In genomic region chr16:28865722-28866453, GRCh38 we compare ENCODE assay signal across 15 cellular contexts. TPM values are rescaled to one million over a fixed set of nuclear protein-coding genes. Genes with fewer than 3 reads are reported as not detected.
DNase-seq lines count a peak whose midpoint lies in the region; ATAC-seq and TF ChIP-seq lines count a peak whose summit lies in the region.
"Had no signal": no experiment of that assay in that cellular context is flagged by ENCODE, and none has a peak within 500 bp of the region (broad histone marks: within the 10 kb centered on the region; RNA-seq: fewer than 3 reads in every experiment).

No MANE protein-coding gene starts in this region.

- no peak overlapping the region for H3K27ac ChIP-seq in BLaER1
- no peak overlapping the region for H3K27ac ChIP-seq in hepatocyte
- H3K27ac ChIP-seq: right atrium auricular region had no signal

- H3K79me2 ChIP-seq in Loucy (ENCODE audit: insufficient read depth, low read length): peaks cover 44% of the 10 kb centered on the region
- H3K79me2 ChIP-seq in hepatocyte: peaks cover 43% of the 10 kb centered on the region

- no peaks in the 10 kb centered on the region for H3F3A ChIP-seq in Loucy (ENCODE audit: low read depth)

- H3K4me3 ChIP-seq in BLaER1 (no peak overlapping the region), Loucy (ENCODE audit: low read length, poor library complexity, severe bottlenecking) (peak overlapping the region; percentile 91), hepatocyte (no peak overlapping the region)
- H3K4me3 ChIP-seq: right atrium auricular region had no signal

- H3K9me2 ChIP-seq in Loucy (replicated peaks; ENCODE audit: low read depth, low read length) (no peaks in the 10 kb centered on the region), hepatocyte (replicated peaks; ENCODE audit: insufficient read depth) (no peaks in the 10 kb centered on the region)

- peaks cover 53% of the 10 kb centered on the region for H3K36me3 ChIP-seq in BLaER1
- peaks cover 34% of the 10 kb centered on the region; the same call in 1 of the 2 replicates for H3K36me3 ChIP-seq in Loucy (ENCODE audit: insufficient read depth, low read length)
- no peaks in the 10 kb centered on the region for H3K36me3 ChIP-seq in hepatocyte (replicated peaks; ENCODE audit: insufficient read depth, low read depth)

- peak overlapping the region; percentile 95 for H3K4me2 ChIP-seq in BLaER1
- H3K4me2 ChIP-seq in Loucy (ENCODE audit: low read depth, low read length, poor library complexity, severe bottlenecking): peak overlapping the region; percentile 91
- H3K4me2 ChIP-seq in hepatocyte: peak overlapping the region; percentile 93

- H2AFZ ChIP-seq in Loucy (ENCODE audit: low read length) (no peak overlapping the region), hepatocyte (no peak overlapping the region)

- peaks cover 44% of the 10 kb centered on the region for H4K20me1 ChIP-seq in BLaER1
- H4K20me1 ChIP-seq in Loucy (ENCODE audit: insufficient read depth, low read length, poor library complexity, severe bottlenecking): peaks cover 18% of the 10 kb centered on the region
- H4K20me1 ChIP-seq in hepatocyte (ENCODE audit: insufficient read depth, poor library complexity, severe bottlenecking): peaks cover 9% of the 10 kb centered on the region

- 92% methylated on average over 15 of the region's 32 CpGs for WGBS in hepatocyte (ENCODE audit: low lambda C conversion rate, missing lambda C conversion rate)

- TF ChIP-seq CTCF in Loucy (conservative IDR thresholded peaks at IDR 0.05; ENCODE audit: low read length) (no peak), hepatocyte (IDR thresholded peaks at IDR 0.05; ENCODE audit: poor library complexity) (no peak)

- DNase-seq in hepatocyte (ENCODE audit: low spot score) (no peak), NCI-H2171 treated with DMSO at 0.1 percent for 48 hours (lab: John Stamatoyannopoulos, UW) (no peak), occipital lobe (lab: John Stamatoyannopoulos, UW) (no peak)
- DNase-seq: activated CD4-positive, alpha-beta T cell treated with anti-CD3 and anti-CD28 coated beads, Interleukin-2, amount 50 U/mL, for 48 hours; activated effector memory CD4-positive, alpha-beta T cell treated with Interleukin-2 at 50 U/mL for 16 hours; DMS153; NCI-H2029 treated with DMSO at 0.1 percent for 48 hours; NCI-H774; stimulated activated naive CD8-positive, alpha-beta T cell treated with anti-CD3 and anti-CD28 coated beads, Interleukin-15, Interleukin-2, amounts not matched to agents 100 U/mL and 50 U/mL, for 24 hours; T-helper 9 cell had no signal

- H3K4me1 ChIP-seq in BLaER1 (peaks cover 33% of the 10 kb centered on the region), Loucy (ENCODE audit: insufficient read depth, low read length, poor library complexity, severe bottlenecking) (peaks cover 12% of the 10 kb centered on the region), hepatocyte (ENCODE audit: insufficient read depth) (peaks cover 13% of the 10 kb centered on the region)

- H3K9me3 ChIP-seq in BLaER1 (no peaks in the 10 kb centered on the region), Loucy (ENCODE audit: insufficient read depth, low read depth, low read length) (no peaks in the 10 kb centered on the region), hepatocyte (ENCODE audit: low read depth) (no peaks in the 10 kb centered on the region)
- H3K9me3 ChIP-seq: right atrium auricular region had no signal

- H3K27me3 ChIP-seq in BLaER1: no peaks in the 10 kb centered on the region
- H3K27me3 ChIP-seq in Loucy (ENCODE audit: insufficient read depth, low read length, poor library complexity, severe bottlenecking): no peaks in the 10 kb centered on the region
- no peaks in the 10 kb centered on the region for H3K27me3 ChIP-seq in hepatocyte
- H3K27me3 ChIP-seq: right atrium auricular region had no signal

- H3K9ac ChIP-seq in BLaER1 (peak overlapping the region; percentile 96), Loucy (ENCODE audit: low read depth, low read length, poor library complexity, severe bottlenecking) (peak overlapping the region; percentile 93)

- ATAC-seq in HG03159 (IDR thresholded peaks at IDR 0.05; ENCODE audit: unreplicated experiment): no peak
- ATAC-seq: HCT116; stimulated activated naive CD8-positive, alpha-beta T cell treated with anti-CD3 and anti-CD28 coated beads, Interleukin-15, Interleukin-2, amounts not matched to agents 100 U/mL and 50 U/mL, for 24 hours had no signal

RNA-seq across cellular contexts. Expression of gene SH2B1, which starts 2.2 kb away (rescaled TPM):
- 15.1 and 22.6 TPM in 2 replicates for total RNA-seq in hepatocyte
- polyA plus RNA-seq in hepatocyte: 25.9 and 29.2 TPM in 2 replicates
- total RNA-seq in occipital lobe: 15.1 TPM

RNA-seq across cellular contexts. Expression of gene ATP2A1, which starts 12.4 kb away (rescaled TPM):
- 0.13 and 0.72 TPM in 2 replicates for total RNA-seq in hepatocyte
- 0.49 and 2.3 TPM in 2 replicates for polyA plus RNA-seq in hepatocyte
- total RNA-seq in occipital lobe: 0.16 TPM

RNA-seq across cellular contexts. Expression of gene TUFM, which starts 19.7 kb away (rescaled TPM):
- total RNA-seq in hepatocyte: 106 and 107 TPM in 2 replicates
- 214 and 244 TPM in 2 replicates for polyA plus RNA-seq in hepatocyte
- 56.6 TPM for total RNA-seq in occipital lobe

RNA-seq across cellular contexts. Expression of gene ATXN2L, which starts 43.1 kb away (rescaled TPM):
- total RNA-seq in hepatocyte (29.3 and 50.4 TPM in 2 replicates), occipital lobe (19.2 TPM)
- polyA plus RNA-seq in hepatocyte: 124 and 128 TPM in 2 replicates

RNA-seq across cellular contexts. Expression of gene RABEP2, which starts 59.1 kb away (rescaled TPM):
- total RNA-seq in hepatocyte: 27.5 and 37.2 TPM in 2 replicates
- 25.9 and 30.3 TPM in 2 replicates for polyA plus RNA-seq in hepatocyte
- 17.8 TPM for total RNA-seq in occipital lobe
